ENCODE assay signal across 13 cellular contexts in the genomic region with DNA sequence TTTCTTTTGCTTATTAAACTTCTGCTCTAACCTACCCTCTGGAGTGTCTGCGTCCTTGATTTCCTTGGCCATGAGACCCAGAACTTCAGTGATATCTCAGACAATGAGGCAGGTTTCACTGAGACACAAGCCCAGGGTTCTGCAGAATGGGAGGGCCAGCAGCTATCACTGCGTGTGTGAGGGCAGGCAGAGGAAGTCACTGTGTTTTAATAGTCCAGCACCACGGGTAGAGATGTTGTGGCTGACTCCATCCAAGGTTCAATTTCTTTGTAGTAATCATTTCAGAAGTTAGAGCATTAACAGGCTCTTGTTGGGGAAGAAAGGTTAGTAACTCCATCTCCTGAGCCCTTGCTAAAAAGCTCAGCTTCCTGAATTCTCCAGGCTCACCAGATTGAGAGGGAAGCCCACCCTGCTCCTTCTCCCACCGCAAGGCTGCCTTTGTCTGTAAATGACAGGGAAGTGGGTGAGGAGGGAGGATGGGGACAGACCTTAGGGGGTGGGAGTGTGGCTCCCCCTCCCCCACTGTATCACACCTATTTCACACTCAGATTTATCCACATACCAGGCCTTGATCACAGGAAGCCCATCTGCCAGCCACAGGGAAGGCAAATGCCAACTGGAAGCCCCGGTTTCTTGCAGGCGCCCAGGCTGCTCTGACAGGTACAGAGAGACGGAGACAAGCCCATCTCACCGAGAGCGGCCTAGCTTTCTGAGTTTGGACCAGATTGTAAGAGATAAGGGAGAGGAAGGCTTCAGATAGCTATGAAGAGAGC. TPM values are rescaled to one million over a fixed set of nuclear protein-coding genes. Genes with fewer than 3 reads are reported as not detected.
DNase-seq lines count a peak whose midpoint lies in the region; ATAC-seq and TF ChIP-seq lines count a peak whose summit lies in the region.
"Had no signal": no experiment of that assay in that cellular context is flagged by ENCODE, and none has a peak within 500 bp of the region (broad histone marks: within the 10 kb centered on the region; RNA-seq: fewer than 3 reads in every experiment).

No MANE protein-coding gene starts in this region.

- H3K27me3 ChIP-seq in right cardiac atrium (ENCODE audit: control insufficient read depth, insufficient read depth) (no peaks in the 10 kb centered on the region), WERI-Rb-1 (ENCODE audit: insufficient read depth, low read depth, severe bottlenecking) (no peaks in the 10 kb centered on the region)
- H3K27me3 ChIP-seq: transverse colon had no signal

- no peak for TF ChIP-seq CTCF in WERI-Rb-1 (IDR thresholded peaks at IDR 0.05; ENCODE audit: low read depth, low read length)

- peaks cover 13 to 21% of the 10 kb centered on the region in 2 donors for H3K36me3 Mint-ChIP-seq in activated naive CD4-positive, alpha-beta T cell treated with anti-CD3 and anti-CD28 coated beads, Interleukin-2, amount 50 U/mL, for 72 hours
- H3K36me3 Mint-ChIP-seq in naive thymus-derived CD8-positive, alpha-beta T cell: peaks cover 0 to 15% (median 4%) of the 10 kb centered on the region in 3 donors

- H3K27ac ChIP-seq in right cardiac atrium (ENCODE audit: low read length) (peak overlapping the region; percentile 48), WERI-Rb-1 (no peak overlapping the region)

- H3K9me3 ChIP-seq in right cardiac atrium (ENCODE audit: control insufficient read depth, low read length) (no peaks in the 10 kb centered on the region), WERI-Rb-1 (ENCODE audit: severe bottlenecking) (no peaks in the 10 kb centered on the region)
- H3K9me3 ChIP-seq: transverse colon had no signal

- ATAC-seq in right cardiac atrium (no peak), Right ventricle myocardium superior (ENCODE audit: poor library complexity) (no peak), GM19452 (IDR thresholded peaks at IDR 0.05; ENCODE audit: unreplicated experiment) (no peak)
- ATAC-seq in activated naive CD4-positive, alpha-beta T cell treated with anti-CD3 and anti-CD28 coated beads, Interleukin-2, amount 50 U/mL, for 72 hours: no peak
- no peak for ATAC-seq in naive thymus-derived CD8-positive, alpha-beta T cell

- DNase-seq in right cardiac atrium: no peak
- DNase-seq in Right ventricle myocardium superior: no peak
- DNase-seq in activated naive CD4-positive, alpha-beta T cell treated with anti-CD3 and anti-CD28 coated beads, Interleukin-2, amount 50 U/mL, for 72 hours (ENCODE audit: low spot score in 2 of 2): no peak
- DNase-seq in naive thymus-derived CD8-positive, alpha-beta T cell: peak in 1 of 10 donors; percentile 25
- DNase-seq in NCI-H510A (lab: John Stamatoyannopoulos, UW): no peak
- DNase-seq in WERI-Rb-1: no peak
- DNase-seq in KG1 (lab: John Stamatoyannopoulos, UW): no peak
- DNase-seq: foreskin melanocyte; GOT3; NCI-H1436; NK-92 treated with Interleukin-12 subunit alpha and Interleukin-12 subunit beta, amount 100 ng/mL, for 24 hours; transverse colon had no signal

- peaks cover 9% of the 10 kb centered on the region for H3K4me1 ChIP-seq in right cardiac atrium (ENCODE audit: control insufficient read depth, insufficient read depth, low read length)

- no peak overlapping the region for H3K4me3 ChIP-seq in right cardiac atrium (ENCODE audit: low read length)
- no peak overlapping the region for H3K4me3 ChIP-seq in WERI-Rb-1 (ENCODE audit: low read depth, low read length)

- peak overlapping the region; percentile 82 to 98 (median 90) for H3K4me3 Mint-ChIP-seq in naive thymus-derived CD8-positive, alpha-beta T cell

- WGBS in right cardiac atrium: 65% methylated on average over 9 of the region's 9 CpGs

- peaks cover 47 to 81% (median 75%) of the 10 kb centered on the region in 4 donors for H3K4me1 Mint-ChIP-seq in naive thymus-derived CD8-positive, alpha-beta T cell

- no peaks in the 10 kb centered on the region for H3K9me3 Mint-ChIP-seq in activated naive CD4-positive, alpha-beta T cell treated with anti-CD3 and anti-CD28 coated beads, Interleukin-2, amount 50 U/mL, for 72 hours
- H3K9me3 Mint-ChIP-seq in naive thymus-derived CD8-positive, alpha-beta T cell: no peaks in the 10 kb centered on the region

- POLR2A ChIA-PET in naive thymus-derived CD8-positive, alpha-beta T cell (lab: Charles Lee): interaction anchor here (0.7 to 7.1 kb wide), 16 partner anchors 9 to 229 kb away, joined by 3 to 153 read pairs (median 6); a partner anchor contains a TSS

- intact Hi-C loops in right cardiac atrium (cut with DNase I): loop anchor here in 2 of 4 donors (10.0 kb wide), 1 partner anchor 48 kb away; a partner anchor contains a TSS
- intact Hi-C loops in Right ventricle myocardium superior (cut with DNase I): no loop called here

- no peaks in the 10 kb centered on the region; the same call in none of the 2 replicates for H3K36me3 ChIP-seq in WERI-Rb-1
- H3K36me3 ChIP-seq: transverse colon had no signal

- H3K27me3 Mint-ChIP-seq in naive thymus-derived CD8-positive, alpha-beta T cell: no peaks in the 10 kb centered on the region

- peak overlapping the region; percentile 93 to 94 for H3K27ac Mint-ChIP-seq in activated naive CD4-positive, alpha-beta T cell treated with anti-CD3 and anti-CD28 coated beads, Interleukin-2, amount 50 U/mL, for 72 hours
- H3K27ac Mint-ChIP-seq in naive thymus-derived CD8-positive, alpha-beta T cell: peak overlapping the region; percentile 82 to 99 (median 94)

RNA-seq across cellular contexts. Expression of a gene that starts 2.1 kb away (rescaled TPM):
- 10 to 100 TPM; 40.6 to 48.2 (median 43.5) TPM for total RNA-seq in right cardiac atrium
- polyA plus RNA-seq in right cardiac atrium: 37.3 TPM
- total RNA-seq in Right ventricle myocardium superior: 59.9 TPM
- total RNA-seq in activated naive CD4-positive, alpha-beta T cell treated with anti-CD3 and anti-CD28 coated beads, Interleukin-2, amount 50 U/mL, for 72 hours: 10 to 100 TPM; 30.9 to 33.9 TPM
- total RNA-seq in naive thymus-derived CD8-positive, alpha-beta T cell: 10 to 100 TPM; 23.2 to 23.8 TPM
- 10 to 100 TPM; 16.7 to 32.3 (median 19.8) TPM for polyA plus RNA-seq in naive thymus-derived CD8-positive, alpha-beta T cell

RNA-seq across cellular contexts. Expression of a gene that starts 47.7 kb away (rescaled TPM):
- total RNA-seq in right cardiac atrium (10 to 100 TPM; 25.1 to 44.1 (median 31.0) TPM), Right ventricle myocardium superior (39.9 TPM)
- polyA plus RNA-seq in right cardiac atrium: 40.6 TPM
- 10 to 100 TPM; 24.3 to 29.7 TPM for total RNA-seq in activated naive CD4-positive, alpha-beta T cell treated with anti-CD3 and anti-CD28 coated beads, Interleukin-2, amount 50 U/mL, for 72 hours
- total RNA-seq in naive thymus-derived CD8-positive, alpha-beta T cell: 10 to 100 TPM; 18.0 to 19.8 TPM
- 10 to 100 TPM in 2 of 3 donors, 1 to 10 TPM in 1; 3.8 to 19.7 (median 15.5) TPM for polyA plus RNA-seq in naive thymus-derived CD8-positive, alpha-beta T cell
